Comparison of ENCODE assay signal across 1 cellular context in genomic region chr5:73129143-73129542, GRCh38.
TF ChIP-seq lines count a peak whose summit lies in the region.

No MANE protein-coding gene starts in this region.

TF ChIP-seq in HepG2, 621 proteins besides CTCF, POLR2A, EP300 and RAD21:
- no peak for TF ChIP-seq ZNF749 (CRISPR knock-in tag; IDR thresholded peaks at IDR 0.05; ENCODE audit: borderline replicate concordance)
- no peak for TF ChIP-seq NRL (CRISPR knock-in tag; IDR thresholded peaks at IDR 0.05; ENCODE audit: borderline replicate concordance)
- no peak for TF ChIP-seq EHMT2 (IDR thresholded peaks at IDR 0.05; ENCODE audit: borderline replicate concordance, low read depth, low read length)
- TF ChIP-seq NKX3-1 (CRISPR knock-in tag; IDR thresholded peaks at IDR 0.05), result no peak
- no peak for TF ChIP-seq ZNF780A (CRISPR knock-in tag; IDR thresholded peaks at IDR 0.05)
- TF ChIP-seq POLR2AphosphoS2 (IDR thresholded peaks at IDR 0.05; ENCODE audit: low read depth, low read length), result no peak
- TF ChIP-seq, protein P1, sequence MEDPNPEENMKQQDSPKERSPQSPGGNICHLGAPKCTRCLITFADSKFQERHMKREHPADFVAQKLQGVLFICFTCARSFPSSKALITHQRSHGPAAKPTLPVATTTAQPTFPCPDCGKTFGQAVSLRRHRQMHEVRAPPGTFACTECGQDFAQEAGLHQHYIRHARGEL (CRISPR knock-in tag; IDR thresholded peaks at IDR 0.05), result no peak
- TF ChIP-seq TEF (CRISPR knock-in tag; IDR thresholded peaks at IDR 0.05), result no peak
- no peak for TF ChIP-seq HHEX (CRISPR knock-in tag; IDR thresholded peaks at IDR 0.05)
